9 cellular contexts compared by ENCODE assay signal in genomic region chr2:74525717-74526648, GRCh38. TPM values are rescaled to one million over a fixed set of nuclear protein-coding genes. Genes with fewer than 3 reads are reported as not detected.
A peak's percentile ranks its signal among the peaks of the same experiment; 100 is the strongest.
DNase-seq lines count a peak whose midpoint lies in the region; ATAC-seq and TF ChIP-seq lines count a peak whose summit lies in the region.
"Had no signal": no experiment of that assay in that cellular context is flagged by ENCODE, and none has a peak within 500 bp of the region (broad histone marks: within the 10 kb centered on the region; RNA-seq: fewer than 3 reads in every experiment).

TSS of gene DQX1 (minus strand) at chr2:74526231. CDS start at chr2:74525729, 502 bp downstream.

- no peaks in the 10 kb centered on the region for H3K27me3 Mint-ChIP-seq in T-helper 2 cell treated with Interferon-gamma antibody and Interleukin-4, amounts not matched to agents 5 μg/mL and 100 μg/mL, for 36 hours (ENCODE audit: low read depth)

- H3K36me3 ChIP-seq in mucosa of descending colon (ENCODE audit: low read depth) (no peaks in the 10 kb centered on the region), left ventricle myocardium inferior (peaks cover 30% of the 10 kb centered on the region)

- H3K27ac Mint-ChIP-seq in T-helper 2 cell treated with Interferon-gamma antibody and Interleukin-4, amounts not matched to agents 5 μg/mL and 100 μg/mL, for 36 hours: peak within 1 kb of the TSS; percentile 16

- ATAC-seq in HG03342 (IDR thresholded peaks at IDR 0.05; ENCODE audit: unreplicated experiment) (peak; percentile 20), mucosa of descending colon (peak; percentile 60), HG03159 (IDR thresholded peaks at IDR 0.05; ENCODE audit: unreplicated experiment) (no peak), GM18909 (IDR thresholded peaks at IDR 0.05; ENCODE audit: poor library complexity, unreplicated experiment) (no peak), GM18873 (IDR thresholded peaks at IDR 0.05; ENCODE audit: low FRiP score, unreplicated experiment) (no peak)

- H3K4me3 Mint-ChIP-seq in T-helper 2 cell treated with Interferon-gamma antibody and Interleukin-4, amounts not matched to agents 5 μg/mL and 100 μg/mL, for 36 hours: peak within 1 kb of the TSS; percentile 44

- peaks cover 41% of the 10 kb centered on the region for H3K36me3 Mint-ChIP-seq in T-helper 2 cell treated with Interferon-gamma antibody and Interleukin-4, amounts not matched to agents 5 μg/mL and 100 μg/mL, for 36 hours (ENCODE audit: low read depth)

- intact Hi-C loops in mucosa of descending colon (cut with DNase I, micrococcal nuclease): no loop called here
- intact Hi-C loops in left ventricle myocardium inferior (cut with micrococcal nuclease): no loop called here

- no peaks in the 10 kb centered on the region for H3K9me3 Mint-ChIP-seq in T-helper 2 cell treated with Interferon-gamma antibody and Interleukin-4, amounts not matched to agents 5 μg/mL and 100 μg/mL, for 36 hours

- DNase-seq in EL (peak; percentile 36), mucosa of descending colon (peak in 1 of 3 donors; percentile 84), left ventricle myocardium inferior (no peak)
- DNase-seq in T-helper 2 cell treated with Interferon-gamma antibody and Interleukin-4, amounts not matched to agents 5 μg/mL and 100 μg/mL, for 36 hours (ENCODE audit: low spot score): no peak

- H3K4me1 ChIP-seq in mucosa of descending colon (ENCODE audit: low read depth): peaks cover 11% of the 10 kb centered on the region
- peaks cover 33% of the 10 kb centered on the region for H3K4me1 ChIP-seq in left ventricle myocardium inferior

- peaks cover 16% of the 10 kb centered on the region for H3K27me3 ChIP-seq in left ventricle myocardium inferior (ENCODE audit: low read depth)

- H3K9me3 ChIP-seq in mucosa of descending colon: no peaks in the 10 kb centered on the region
- H3K9me3 ChIP-seq in left ventricle myocardium inferior (replicated peaks): no peaks in the 10 kb centered on the region

- H3K4me1 Mint-ChIP-seq in T-helper 2 cell treated with Interferon-gamma antibody and Interleukin-4, amounts not matched to agents 5 μg/mL and 100 μg/mL, for 36 hours (ENCODE audit: low read depth): peaks cover 25% of the 10 kb centered on the region

- H3K4me3 ChIP-seq in mucosa of descending colon: no peak within 1 kb of the TSS
- no peak within 1 kb of the TSS for H3K4me3 ChIP-seq in left ventricle myocardium inferior

- H3K27ac ChIP-seq in left ventricle myocardium inferior (replicated peaks): no peak within 1 kb of the TSS

- no peak for TF ChIP-seq CTCF in mucosa of descending colon (IDR thresholded peaks at IDR 0.05)
- no peak for TF ChIP-seq CTCF in left ventricle myocardium inferior (IDR thresholded peaks at IDR 0.05; ENCODE audit: borderline replicate concordance)

RNA-seq across cellular contexts. Expression of gene DQX1, which starts in this region (rescaled TPM):
- 10 to 100 TPM; 17.9 to 58.3 (median 22.2) TPM for total RNA-seq in mucosa of descending colon
- 0.11 TPM for total RNA-seq in left ventricle myocardium inferior
- total RNA-seq: dermis microvascular lymphatic vessel endothelial cell had no signal

Comparison
In these comparisons a context has a peak if more than half of its experiments do, and no peak if none do; other contexts are left out.
1. RNA of gene DQX1 (total RNA-seq): 17.9 to 58.3 TPM in mucosa of descending colon; 0.11 TPM in left ventricle myocardium inferior (single experiment); every median in the first group is over 10 times any median in the second.
2. ATAC-seq: peak in HG03342 (single experiment) and mucosa of descending colon (single experiment); none in HG03159 (single experiment), GM18909 (single experiment) and GM18873 (single experiment).